ENCODE assay signal across 14 cellular contexts in the genomic region with DNA sequence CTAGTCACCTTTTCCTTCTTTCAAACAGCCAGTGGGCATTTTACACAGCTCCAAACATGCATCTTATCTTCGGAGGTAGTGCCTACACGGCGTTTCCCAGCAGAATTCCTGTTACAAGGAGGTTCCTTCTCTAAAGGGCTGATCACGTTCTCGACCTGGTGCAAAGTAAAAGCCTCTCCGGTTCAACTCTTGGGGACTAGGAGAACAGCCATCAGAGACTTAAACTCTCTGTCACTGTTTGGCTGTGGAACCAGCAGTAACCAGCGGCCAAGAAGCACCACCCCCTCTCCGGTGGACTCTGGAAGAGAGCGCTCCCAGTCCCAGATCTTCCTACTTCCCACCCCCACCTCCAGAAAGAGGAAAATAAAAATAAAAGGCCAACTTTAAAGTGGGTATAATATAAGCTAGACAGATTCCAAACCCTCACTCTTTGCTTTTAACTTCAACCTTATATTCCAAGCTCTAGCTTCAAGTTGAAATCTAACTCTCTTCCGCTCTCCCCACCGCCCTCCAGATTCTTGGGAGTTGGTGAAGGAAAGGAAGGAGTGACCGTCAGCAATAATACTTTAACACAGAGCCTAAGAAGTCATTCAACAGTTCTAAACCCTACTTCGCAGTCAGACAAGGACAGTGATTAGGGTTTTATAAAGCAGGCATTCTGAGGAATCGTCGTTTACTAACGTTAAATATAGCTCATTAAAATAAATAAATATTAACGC. TPM values are rescaled to one million over a fixed set of nuclear protein-coding genes. Genes with fewer than 3 reads are reported as not detected.
DNase-seq lines count a peak whose midpoint lies in the region; ATAC-seq and TF ChIP-seq lines count a peak whose summit lies in the region.
"Had no signal": no experiment of that assay in that cellular context is flagged by ENCODE, and none has a peak within 500 bp of the region (broad histone marks: within the 10 kb centered on the region; RNA-seq: fewer than 3 reads in every experiment).

No MANE protein-coding gene starts in this region.

- H3K9me3 Mint-ChIP-seq in neural crest cell, result no peaks in the 10 kb centered on the region

- peak overlapping the region; percentile 83 for H3K4me3 Mint-ChIP-seq in neural crest cell

- H3F3A ChIP-seq in SU-DHL-6 (ENCODE audit: insufficient read depth), result no peaks in the 10 kb centered on the region

- H3K27me3 Mint-ChIP-seq in neural crest cell (ENCODE audit: low read depth), result peaks cover 90% of the 10 kb centered on the region

- TF ChIP-seq POLR2A in gastroesophageal sphincter (IDR thresholded peaks at IDR 0.05), result no peak

- no peaks in the 10 kb centered on the region for H3K36me3 Mint-ChIP-seq in neural crest cell (ENCODE audit: low read depth)

- no peak overlapping the region for H3K27ac Mint-ChIP-seq in neural crest cell (ENCODE audit: unreplicated experiment)

- H3K27me3 ChIP-seq in SU-DHL-6 (ENCODE audit: low read length) (no peaks in the 10 kb centered on the region), gastroesophageal sphincter (peaks cover 23% of the 10 kb centered on the region)
- H3K27me3 ChIP-seq: ascending aorta had no signal

- no peak for TF ChIP-seq CTCF in SU-DHL-6 (IDR thresholded peaks at IDR 0.05; ENCODE audit: insufficient read depth, low read length, poor library complexity, severe bottlenecking)
- TF ChIP-seq CTCF in gastroesophageal sphincter (IDR thresholded peaks at IDR 0.05), result no peak
- TF ChIP-seq CTCF in neural crest cell (conservative IDR thresholded peaks at IDR 0.05), result no peak

- H3K79me2 ChIP-seq in SU-DHL-6 (ENCODE audit: insufficient read depth, low read length), result no peaks in the 10 kb centered on the region

- no peaks in the 10 kb centered on the region for H4K20me1 ChIP-seq in SU-DHL-6 (ENCODE audit: low read depth, low read length)

- H3K9ac ChIP-seq in SU-DHL-6 (ENCODE audit: low read length), result no peak overlapping the region
- H3K9ac ChIP-seq: SK-N-SH had no signal

- 9 to 13% methylated on average over 12 to 15 of the region's 17 CpGs for WGBS in gastroesophageal sphincter (ENCODE audit: low coverage in 1 of 2), 2 donors

- H3K9me2 ChIP-seq in SU-DHL-6 (replicated peaks; ENCODE audit: insufficient read depth, low read length), result no peaks in the 10 kb centered on the region
- H3K9me2 ChIP-seq: SK-N-SH had no signal

- no peak for ATAC-seq in gastroesophageal sphincter
- no peak for ATAC-seq in HG02885 (IDR thresholded peaks at IDR 0.05; ENCODE audit: poor library complexity, unreplicated experiment)

- H3K4me2 ChIP-seq in SU-DHL-6 (ENCODE audit: low read depth, low read length, poor library complexity, severe bottlenecking), result no peak overlapping the region
- H3K4me2 ChIP-seq: SK-N-SH had no signal

- H3K36me3 ChIP-seq in SU-DHL-6 (ENCODE audit: low read length) (no peaks in the 10 kb centered on the region), gastroesophageal sphincter (no peaks in the 10 kb centered on the region)
- H3K36me3 ChIP-seq: ascending aorta had no signal

- H3K4me3 ChIP-seq in SU-DHL-6 (ENCODE audit: insufficient read depth, low read length, poor library complexity, severe bottlenecking) (no peak overlapping the region), gastroesophageal sphincter (peak overlapping the region; percentile 52 to 57)

- H3K9me3 ChIP-seq in SU-DHL-6 (ENCODE audit: insufficient read depth, low read length), result no peaks in the 10 kb centered on the region
- no peaks in the 10 kb centered on the region for H3K9me3 ChIP-seq in gastroesophageal sphincter
- H3K9me3 ChIP-seq: ascending aorta, SK-N-SH had no signal

- TF ChIP-seq EP300 in gastroesophageal sphincter (IDR thresholded peaks at IDR 0.05), result no peak

- DNase-seq in Ammon's horn (ENCODE audit: low spot score) (peak; percentile 41), neural crest cell (ENCODE audit: low read depth, low spot score) (no peak), NCI-H2029 treated with DMSO at 0.1 percent for 48 hours (lab: John Stamatoyannopoulos, UW) (no peak), NCI-H2081 (lab: John Stamatoyannopoulos, UW) (no peak)
- DNase-seq in activated T-cell treated with anti-CD3 and anti-CD28 coated beads, Interleukin-2, amount 50 U/mL, for 1 hour, result no peak
- DNase-seq: NCI-H345, SK-N-SH had no signal

- H3K4me1 ChIP-seq in gastroesophageal sphincter, result peaks cover 0 to 36% (median 0%) of the 10 kb centered on the region in 3 donors

- peak overlapping the region; percentile 67 for H2AFZ ChIP-seq in SU-DHL-6 (ENCODE audit: low read depth, low read length, severe bottlenecking)

- H3K27ac ChIP-seq in SU-DHL-6 (ENCODE audit: low read depth, low read length), result no peak overlapping the region
- peak overlapping the region; percentile 3 to 79 (median 72) for H3K27ac ChIP-seq in gastroesophageal sphincter
- H3K27ac ChIP-seq: ascending aorta had no signal

- H3K4me1 Mint-ChIP-seq in neural crest cell, result peaks cover 48% of the 10 kb centered on the region

RNA-seq across cellular contexts. Expression of gene BRINP3, which starts 2.9 kb away (rescaled TPM):
- total RNA-seq in gastroesophageal sphincter, result 10 to 100 TPM in 3 of 4 donors, 1 to 10 TPM in 1; 6.7 to 24.7 (median 12.0) TPM
- 0.45 and 0.77 TPM in 2 replicates for total RNA-seq in neural crest cell
- total RNA-seq: activated CD8-positive, alpha-beta memory T cell treated with anti-CD3 and anti-CD28 coated beads for 36 hours; glomerular endothelial cell; HepG2 had no signal
